32 cellular contexts compared by ENCODE assay signal in the genomic region with DNA sequence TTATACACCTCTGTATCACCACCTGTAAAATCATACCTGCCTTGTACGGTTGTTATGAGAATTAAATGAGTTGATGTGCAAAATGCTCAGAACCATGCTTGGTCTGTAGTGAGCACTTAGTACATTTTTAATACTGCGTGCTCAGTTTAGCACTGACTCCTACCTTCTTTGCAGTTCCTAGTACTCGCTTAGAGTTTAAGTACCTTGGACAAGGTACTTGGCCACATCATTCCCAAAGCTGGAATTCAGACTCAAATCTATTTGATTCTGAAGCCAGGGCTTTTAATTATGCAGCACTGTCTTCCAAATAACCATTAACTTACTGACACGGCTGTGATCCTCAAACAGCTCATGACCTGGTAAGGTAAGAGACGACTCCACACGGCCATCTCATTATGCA.
"Had no signal": no experiment of that assay in that cellular context is flagged by ENCODE, and none has a peak within 500 bp of the region (broad histone marks: within the 10 kb centered on the region; RNA-seq: fewer than 3 reads in every experiment).

No MANE protein-coding gene starts in this region.

- FAIRE-seq: colon, endometrium, endothelial cell of umbilical vein had no signal

- H3K36me3 ChIP-seq: ascending aorta, esophagus squamous epithelium, gastroesophageal sphincter, heart right ventricle, WERI-Rb-1 had no signal

- ATAC-seq: activated CD4-positive, CD25-positive, alpha-beta regulatory T cell treated with anti-CD3 and anti-CD28 coated beads, Interleukin-2, amount 50 U/mL, for 24 hours; activated CD8-positive, alpha-beta T cell treated with anti-CD3 and anti-CD28 coated beads for 36 hours; activated naive CD4-positive, alpha-beta T cell treated with anti-CD3 and anti-CD28 coated beads, Interleukin-2, amount 50 U/mL, for 72 hours; effector memory CD8-positive, alpha-beta T cell; gastroesophageal sphincter; heart right ventricle; T-helper 17 cell had no signal

- H3K27me3 ChIP-seq: ascending aorta, esophagus squamous epithelium, gastroesophageal sphincter, heart right ventricle had no signal

- H3K27ac ChIP-seq: ascending aorta, epithelial cell of prostate, esophagus squamous epithelium, gastroesophageal sphincter, heart right ventricle, WERI-Rb-1 had no signal

- H3K4me3 ChIP-seq: ascending aorta, esophagus squamous epithelium, gastroesophageal sphincter, heart right ventricle had no signal

- H3K4me1 ChIP-seq: ascending aorta, esophagus squamous epithelium, gastroesophageal sphincter, heart right ventricle had no signal

- H3K9me3 ChIP-seq: ascending aorta, esophagus squamous epithelium, gastroesophageal sphincter, heart right ventricle had no signal

- DNase-seq: activated B cell treated with CpG ODN at 0.5 μM for 24 hours; activated CD4-positive, alpha-beta T cell treated with anti-CD3 and anti-CD28 coated beads for 48 hours; activated CD4-positive, alpha-beta T cell treated with anti-CD3 and anti-CD28 coated beads, Interleukin-2, amount 50 U/mL, for 1 hour; activated CD4-positive, alpha-beta T cell treated with anti-CD3 and anti-CD28 coated beads, Interleukin-2, amount 50 U/mL, for 48 hours; activated CD8-positive, alpha-beta memory T cell treated with anti-CD3 and anti-CD28 coated beads for 24 hours; activated CD8-positive, alpha-beta T cell treated with anti-CD3 and anti-CD28 coated beads for 36 hours; activated gamma-delta T cell; activated naive CD4-positive, alpha-beta T cell; activated naive CD4-positive, alpha-beta T cell treated with anti-CD3 and anti-CD28 coated beads, Interleukin-2, amount 10 ng/mL, durations not matched to agents 7 days and 5 days; activated naive CD8-positive, alpha-beta T cell treated with anti-CD3 and anti-CD28 coated beads, Interleukin-2, amount 10 ng/mL, durations not matched to agents 7 days and 5 days; activated T-cell treated with anti-CD3 and anti-CD28 coated beads, Interleukin-2, amount 50 U/mL, for 1 hour; activated T-cell treated with anti-CD3 and anti-CD28 coated beads, Interleukin-2, amount 50 U/mL, for 48 hours; caudate nucleus; cortex of kidney; dermis blood vessel endothelial cell; effector CD4-positive, alpha-beta T cell; effector memory CD8-positive, alpha-beta T cell; esophagus squamous epithelium; foreskin melanocyte; heart right ventricle; T-helper 1 cell; T-helper 17 cell; T1000; WERI-Rb-1 had no signal
